Comparison of ENCODE assay signal across 11 cellular contexts in genomic region chr15:45660231-45660979, GRCh38. TPM values are rescaled to one million over a fixed set of nuclear protein-coding genes. Genes with fewer than 3 reads are reported as not detected.
DNase-seq lines count a peak whose midpoint lies in the region; ATAC-seq and TF ChIP-seq lines count a peak whose summit lies in the region.
"Had no signal": no experiment of that assay in that cellular context is flagged by ENCODE, and none has a peak within 500 bp of the region (broad histone marks: within the 10 kb centered on the region; RNA-seq: fewer than 3 reads in every experiment).

No MANE protein-coding gene starts in this region.

- H3K27me3 Mint-ChIP-seq in stimulated activated naive CD8-positive, alpha-beta T cell treated with anti-CD3 and anti-CD28 coated beads, Interleukin-15, amount 100 ng/mL, for 72 hours, result no peaks in the 10 kb centered on the region

- no peak overlapping the region for H3K18ac ChIP-seq in mesendoderm (ENCODE audit: low read length)

- H3K56ac ChIP-seq in mesendoderm (ENCODE audit: low read length), result no peak overlapping the region

- H2BK15ac ChIP-seq in mesendoderm (replicated peaks; ENCODE audit: low read depth), result no peak overlapping the region

- no peak overlapping the region for H3K23ac ChIP-seq in mesendoderm (ENCODE audit: low read length)

- no peak overlapping the region for H2AK5ac ChIP-seq in mesendoderm (ENCODE audit: low read length)

- peak overlapping the region; percentile 64 to 80 for H3K27ac ChIP-seq in coronary artery
- no peak overlapping the region for H3K27ac ChIP-seq in mesendoderm (ENCODE audit: low read depth, low read length)

- H3K4me1 Mint-ChIP-seq in stimulated activated naive CD8-positive, alpha-beta T cell treated with anti-CD3 and anti-CD28 coated beads, Interleukin-15, amount 100 ng/mL, for 72 hours, result peaks cover 30% of the 10 kb centered on the region

- peak overlapping the region; percentile 33 to 48 for H3K27ac Mint-ChIP-seq in stimulated activated naive CD8-positive, alpha-beta T cell treated with anti-CD3 and anti-CD28 coated beads, Interleukin-15, amount 100 ng/mL, for 72 hours

- no peaks in the 10 kb centered on the region for H3K4me1 ChIP-seq in mesendoderm (ENCODE audit: control insufficient read depth, low read depth, low read length)

- H4K5ac ChIP-seq in mesendoderm (ENCODE audit: low read length), result no peak overlapping the region

- H3K9ac ChIP-seq in mesendoderm (ENCODE audit: low read length), result no peak overlapping the region
- H3K9ac ChIP-seq: SK-N-SH had no signal

- H3K4me3 Mint-ChIP-seq in stimulated activated naive CD8-positive, alpha-beta T cell treated with anti-CD3 and anti-CD28 coated beads, Interleukin-15, amount 100 ng/mL, for 72 hours, result no peak overlapping the region

- no peak overlapping the region for H2BK5ac ChIP-seq in mesendoderm (ENCODE audit: low read length)

- H3K4me2 ChIP-seq in mesendoderm (ENCODE audit: low read length), result no peak overlapping the region
- H3K4me2 ChIP-seq: SK-N-SH had no signal

- TF ChIP-seq CTCF in coronary artery (IDR thresholded peaks at IDR 0.05), result no peak

- no CpG with 5 or more reads among the region's 5 CpGs for WGBS in mesendoderm (ENCODE audit: extremely low coverage, insufficient coverage, low lambda C conversion rate)

- H4K8ac ChIP-seq in mesendoderm (ENCODE audit: low read depth, low read length), result no peak overlapping the region

- H3K36me3 ChIP-seq in mesendoderm (ENCODE audit: control insufficient read depth, insufficient read depth, low read length), result no peaks in the 10 kb centered on the region

- H3K79me2 ChIP-seq in mesendoderm (ENCODE audit: control insufficient read depth, insufficient read depth, low read length), result no peaks in the 10 kb centered on the region

- DNase-seq in stimulated activated naive CD8-positive, alpha-beta T cell treated with anti-CD3 and anti-CD28 coated beads, Interleukin-15, amount 100 ng/mL, for 72 hours, result no peak
- DNase-seq in stimulated activated naive CD8-positive, alpha-beta T cell treated with anti-CD3 and anti-CD28 coated beads, Interleukin-15, Interleukin-2, amounts not matched to agents 100 U/mL and 50 U/mL, for 24 hours, result no peak
- DNase-seq in coronary artery (ENCODE audit: low spot score) (no peak), mesendoderm (peak; percentile 16), RKO (ENCODE audit: low spot score) (no peak), DMS79 treated with DMSO at 0.1 percent for 48 hours (lab: John Stamatoyannopoulos, UW) (no peak), NCI-H2196 (lab: John Stamatoyannopoulos, UW; ENCODE audit: unreplicated experiment) (no peak), NCI-H146 treated with DMSO at 0.1 percent for 48 hours (lab: John Stamatoyannopoulos, UW; ENCODE audit: unreplicated experiment) (no peak)
- DNase-seq: NCI-H1105 treated with DMSO at 0.1 percent for 48 hours, SK-N-SH had no signal

- no peaks in the 10 kb centered on the region for H3K27me3 ChIP-seq in mesendoderm (ENCODE audit: insufficient read depth, low read length, poor library complexity)
- H3K27me3 ChIP-seq: BLaER1 treated with 17β-estradiol and CSF1 and Interleukin-3, amounts not matched to agents 10 nM and 100 nM had no signal

- H2BK120ac ChIP-seq in mesendoderm (ENCODE audit: low read depth, low read length), result no peak overlapping the region

- H3K9me3 Mint-ChIP-seq in stimulated activated naive CD8-positive, alpha-beta T cell treated with anti-CD3 and anti-CD28 coated beads, Interleukin-15, amount 100 ng/mL, for 72 hours, result no peaks in the 10 kb centered on the region

- no peaks in the 10 kb centered on the region for H3K79me1 ChIP-seq in mesendoderm (ENCODE audit: low read length)

- ATAC-seq in stimulated activated naive CD8-positive, alpha-beta T cell treated with anti-CD3 and anti-CD28 coated beads, Interleukin-15, amount 100 ng/mL, for 72 hours, result no peak
- ATAC-seq in stimulated activated naive CD8-positive, alpha-beta T cell treated with anti-CD3 and anti-CD28 coated beads, Interleukin-15, Interleukin-2, amounts not matched to agents 100 U/mL and 50 U/mL, for 24 hours, result no peak

- H3K4me3 ChIP-seq in coronary artery (no peak overlapping the region), mesendoderm (ENCODE audit: low read length) (no peak overlapping the region)

- no peak overlapping the region for H3K4ac ChIP-seq in mesendoderm (ENCODE audit: low read depth, low read length)

RNA-seq across cellular contexts. Expression of gene SQOR, which starts 25.6 kb away (rescaled TPM):
- polyA plus RNA-seq in mesendoderm (2013, experiment 1 of 2), result 0.25 TPM
- polyA plus RNA-seq in mesendoderm (2013, experiment 2 of 2), result 0.25 TPM
